8 cellular contexts compared by ENCODE assay signal in genomic region chr12:26936559-26937442, GRCh38. TPM values are rescaled to one million over a fixed set of nuclear protein-coding genes. Genes with fewer than 3 reads are reported as not detected.
DNase-seq lines count a peak whose midpoint lies in the region; ATAC-seq and TF ChIP-seq lines count a peak whose summit lies in the region.

No MANE protein-coding gene starts in this region.

- TF ChIP-seq CTCF in choroid plexus epithelial cell (conservative IDR thresholded peaks at IDR 0.05; ENCODE audit: low read depth, low read length) (no peak), GM10266 (IDR thresholded peaks at IDR 0.05; ENCODE audit: control insufficient read depth, insufficient read depth, low read depth, missing control alignments) (no peak)

- peak overlapping the region; percentile 88 to 95 for H3K27ac Mint-ChIP-seq in natural killer cell treated with Interleukin-12 subunit alpha and Interleukin-12 subunit beta and Interleukin-15 and Interleukin-18, amount 100 ng/mL, for 72 hours

- H3K27ac ChIP-seq in caudate nucleus (ENCODE audit: low read depth, low read length), result no peak overlapping the region

- no peaks in the 10 kb centered on the region for H3K9me3 Mint-ChIP-seq in natural killer cell treated with Interleukin-12 subunit alpha and Interleukin-12 subunit beta and Interleukin-15 and Interleukin-18, amount 100 ng/mL, for 72 hours

- H3K4me3 Mint-ChIP-seq in natural killer cell treated with Interleukin-12 subunit alpha and Interleukin-12 subunit beta and Interleukin-15 and Interleukin-18, amount 100 ng/mL, for 72 hours, result peak overlapping the region; percentile 98

- peak overlapping the region; percentile 80 for H3K4me3 ChIP-seq in choroid plexus epithelial cell (ENCODE audit: low read depth, low read length)

- DNase-seq in ELR (ENCODE audit: low read depth) (peak; percentile 32), NAMALWA (ENCODE audit: low spot score) (peak; percentile 44), choroid plexus epithelial cell (ENCODE audit: low read depth) (no peak), GM10266 (ENCODE audit: extremely low spot score) (no peak), caudate nucleus (lab: John Stamatoyannopoulos, UW) (no peak), cerebellum (ENCODE audit: low spot score) (no peak)
- DNase-seq in natural killer cell treated with Interleukin-12 subunit alpha and Interleukin-12 subunit beta and Interleukin-15 and Interleukin-18, amount 100 ng/mL, for 72 hours (ENCODE audit: low spot score), result no peak

- H3K4me1 Mint-ChIP-seq in natural killer cell treated with Interleukin-12 subunit alpha and Interleukin-12 subunit beta and Interleukin-15 and Interleukin-18, amount 100 ng/mL, for 72 hours (ENCODE audit: low read depth in 2 of 2), result peaks cover 46 to 80% of the 10 kb centered on the region in 2 donors

- no peaks in the 10 kb centered on the region for H3K27me3 Mint-ChIP-seq in natural killer cell treated with Interleukin-12 subunit alpha and Interleukin-12 subunit beta and Interleukin-15 and Interleukin-18, amount 100 ng/mL, for 72 hours

- ATAC-seq in natural killer cell treated with Interleukin-12 subunit alpha and Interleukin-12 subunit beta and Interleukin-15 and Interleukin-18, amount 100 ng/mL, for 72 hours, result no peak
- no peak for ATAC-seq in GM19023 (IDR thresholded peaks at IDR 0.05; ENCODE audit: unreplicated experiment)

- peaks cover 27% of the 10 kb centered on the region for H3K36me3 Mint-ChIP-seq in natural killer cell treated with Interleukin-12 subunit alpha and Interleukin-12 subunit beta and Interleukin-15 and Interleukin-18, amount 100 ng/mL, for 72 hours

RNA-seq across cellular contexts. Expression of gene INTS13, which starts 1.0 kb away (rescaled TPM):
- total RNA-seq in natural killer cell treated with Interleukin-12 subunit alpha and Interleukin-12 subunit beta and Interleukin-15 and Interleukin-18, amount 100 ng/mL, for 72 hours, result 10 to 100 TPM; 36.7 to 52.5 TPM
- total RNA-seq in cerebellum, result 19.0 TPM

RNA-seq across cellular contexts. Expression of gene FGFR1OP2, which starts 1.5 kb away (rescaled TPM):
- 10 to 100 TPM; 55.6 to 68.5 TPM for total RNA-seq in natural killer cell treated with Interleukin-12 subunit alpha and Interleukin-12 subunit beta and Interleukin-15 and Interleukin-18, amount 100 ng/mL, for 72 hours
- 47.5 TPM for total RNA-seq in cerebellum

Comparison
In these comparisons a context has a peak if more than half of its experiments do, and no peak if none do; other contexts are left out.
1. DNase-seq: peak in ELR (single experiment) and NAMALWA (single experiment); none in choroid plexus epithelial cell (single experiment), natural killer cell treated with Interleukin-12 subunit alpha and Interleukin-12 subunit beta and Interleukin-15 and Interleukin-18, amount 100 ng/mL, for 72 hours (single experiment), GM10266 (single experiment), caudate nucleus (0 of 61) and cerebellum (single experiment).